In genomic region chr6:130018292-130018829, GRCh38 we compare ENCODE assay signal across 8 cellular contexts. TPM values are rescaled to one million over a fixed set of nuclear protein-coding genes. Genes with fewer than 3 reads are reported as not detected.
A peak's percentile ranks its signal among the peaks of the same experiment; 100 is the strongest.
DNase-seq lines count a peak whose midpoint lies in the region; ATAC-seq, FAIRE-seq and TF ChIP-seq lines count a peak whose summit lies in the region.

Gene L3MBTL3 (plus strand): TSS chr6:130018581. CDS start chr6:130042700, 24,119 bp downstream.

- H3K27me3 Mint-ChIP-seq in astrocyte (ENCODE audit: low read depth, unreplicated experiment), result peaks cover 3% of the 10 kb centered on the region

- FAIRE-seq in GM12892 (lab: Jason Lieb, UNC) (peak; percentile 53), astrocyte (lab: Jason Lieb, UNC) (no peak), urothelium cell line (lab: Jason Lieb, UNC) (peak; percentile 40)

- H3K36me3 ChIP-seq in astrocyte (ENCODE audit: insufficient read depth, low read length), result peaks cover 3% of the 10 kb centered on the region

- H3K9ac ChIP-seq in astrocyte (ENCODE audit: low read length), result peak within 1 kb of the TSS; percentile 95

- no peaks in the 10 kb centered on the region for H3K9me3 Mint-ChIP-seq in astrocyte (ENCODE audit: unreplicated experiment)

- H4K20me1 ChIP-seq in astrocyte (ENCODE audit: insufficient read depth, low read length), result peaks cover 11% of the 10 kb centered on the region

- peak within 1 kb of the TSS; percentile 72 for H3K27ac ChIP-seq in astrocyte (ENCODE audit: low read depth, low read length)

- H3K4me3 ChIP-seq in astrocyte (ENCODE audit: insufficient read depth, low read depth, low read length), result peak within 1 kb of the TSS; percentile 97

- peak; percentile 61 for DNase-seq in GM12892 (ENCODE audit: insufficient read length)
- DNase-seq in NCI-H1417 treated with DMSO at 0.1 percent for 48 hours (lab: John Stamatoyannopoulos, UW), result peak; percentile 26
- DNase-seq in T-helper 22 cell (ENCODE audit: low read depth), result peak; percentile 73
- peak; percentile 69 for DNase-seq in astrocyte (ENCODE audit: low read depth)
- peak; percentile 94 for DNase-seq in hepatic stellate cell (ENCODE audit: low spot score)
- peak; percentile 84 for DNase-seq in putamen (ENCODE audit: low spot score)
- DNase-seq in urothelium cell line (ENCODE audit: low spot score), result peak; percentile 88

- TF ChIP-seq POLR2A in GM12892 (IDR thresholded peaks at IDR 0.05; ENCODE audit: low read depth, low read length), result no peak

- no peaks in the 10 kb centered on the region for H3K9me3 ChIP-seq in astrocyte (ENCODE audit: insufficient read depth, low read depth, low read length)

- peak within 1 kb of the TSS; percentile 94 for H2AFZ ChIP-seq in astrocyte (ENCODE audit: low read depth, low read length)

- TF ChIP-seq CTCF in astrocyte (IDR thresholded peaks at IDR 0.05; ENCODE audit: insufficient read depth, low read depth, low read length), result no peak

- H3K27me3 ChIP-seq in astrocyte (ENCODE audit: insufficient read depth, low read length), result no peaks in the 10 kb centered on the region

- H3K4me3 Mint-ChIP-seq in astrocyte (ENCODE audit: unreplicated experiment), result peak within 1 kb of the TSS; percentile 100

- peak within 1 kb of the TSS; percentile 99 for H3K4me2 ChIP-seq in astrocyte (ENCODE audit: low read length)

- peaks cover 22% of the 10 kb centered on the region for H3K79me2 ChIP-seq in astrocyte (ENCODE audit: insufficient read depth, low read length)

- peak within 1 kb of the TSS; percentile 96 for H3K27ac Mint-ChIP-seq in astrocyte (ENCODE audit: unreplicated experiment)

- H3K4me1 ChIP-seq in astrocyte (ENCODE audit: insufficient read depth, low read length), result peaks cover 9% of the 10 kb centered on the region

- H3K36me3 Mint-ChIP-seq in astrocyte (ENCODE audit: low read depth, unreplicated experiment), result no peaks in the 10 kb centered on the region

- H3K4me1 Mint-ChIP-seq in astrocyte (ENCODE audit: low read depth, unreplicated experiment), result no peaks in the 10 kb centered on the region

- ATAC-seq in HG02763 (IDR thresholded peaks at IDR 0.05; ENCODE audit: unreplicated experiment), result peak; percentile 76

RNA-seq across cellular contexts. Expression of gene L3MBTL3, which starts in this region (rescaled TPM):
- 11.0 TPM for polyA plus RNA-seq in GM12892 (2012; ENCODE audit: missing spikeins)
- total RNA-seq in astrocyte, result 19.2 and 22.2 TPM in 2 replicates

Comparison
In these comparisons a context has a peak if more than half of its experiments do, and no peak if none do; other contexts are left out.
1. Peak in every context shown above with its lines: DNase-seq, ATAC-seq, H3K4me3 ChIP-seq and H3K27ac ChIP-seq.
2. DNase-seq: peak in every context shown above with its lines; median percentile 94 in hepatic stellate cell; 88 in urothelium cell line; 84 in putamen; 73 in T-helper 22 cell; 69 in astrocyte; 61 in GM12892; 26 in NCI-H1417 treated with DMSO at 0.1 percent for 48 hours.